In genomic region chrX:124217289-124218251, GRCh38 we compare ENCODE assay signal across 8 cellular contexts.
DNase-seq lines count a peak whose midpoint lies in the region; ATAC-seq lines count a peak whose summit lies in the region.

No MANE protein-coding gene starts in this region.

- no peaks in the 10 kb centered on the region for H3K36me3 Mint-ChIP-seq in T-cell

- CTCF ChIA-PET in T-cell (lab: Charles Lee): interaction anchor here (0.6 to 1.1 kb wide), 7 partner anchors 16 to 207 kb away, joined by 3 to 8 read pairs (median 3); no protein-coding TSS in a partner anchor

- POLR2A ChIA-PET in T-cell (lab: Charles Lee): interaction anchor here in 1 of 2 donors (1.0 kb wide), 2 partner anchors 129 to 130 kb away, joined by 3 to 4 read pairs; partner anchors contain the start of gene SH2D1A

- peak overlapping the region; percentile 54 to 71 (median 65) for H3K4me3 Mint-ChIP-seq in T-cell

- peaks cover 73 to 83% (median 78%) of the 10 kb centered on the region in 3 donors for H3K4me1 Mint-ChIP-seq in T-cell

- H3K27me3 Mint-ChIP-seq in T-cell: no peaks in the 10 kb centered on the region

- no peaks in the 10 kb centered on the region for H3K9me3 Mint-ChIP-seq in T-cell

- DNase-seq in CMK (ENCODE audit: low read depth) (peak; percentile 50), T-cell (peak; percentile 38 to 79 (median 60)), amniotic epithelial cell (ENCODE audit: low read depth) (peak; percentile 19), midbrain (lab: John Stamatoyannopoulos, UW) (peak; percentile 31), mucosa of gallbladder (ENCODE audit: low spot score) (no peak), HT-29 (ENCODE audit: low spot score) (no peak)

- peak overlapping the region; percentile 86 to 99 for H3K27ac Mint-ChIP-seq in T-cell

- ATAC-seq in GM19452 (IDR thresholded peaks at IDR 0.05; ENCODE audit: unreplicated experiment) (peak; percentile 81), HG03442 (IDR thresholded peaks at IDR 0.05; ENCODE audit: unreplicated experiment) (peak; percentile 77), T-cell (replicated peaks in 1 of 4) (peak; percentile 94 to 97 (median 96))

Comparison
In these comparisons a context has a peak if more than half of its experiments do, and no peak if none do; other contexts are left out.
1. DNase-seq: peak in CMK (single experiment), T-cell (34 of 34), amniotic epithelial cell (single experiment) and midbrain (single experiment); none in mucosa of gallbladder (single experiment) and HT-29 (single experiment).
2. Peak in every context shown above with its lines, with median percentiles within 50 percentile points of each other: ATAC-seq.